In the genomic region with DNA sequence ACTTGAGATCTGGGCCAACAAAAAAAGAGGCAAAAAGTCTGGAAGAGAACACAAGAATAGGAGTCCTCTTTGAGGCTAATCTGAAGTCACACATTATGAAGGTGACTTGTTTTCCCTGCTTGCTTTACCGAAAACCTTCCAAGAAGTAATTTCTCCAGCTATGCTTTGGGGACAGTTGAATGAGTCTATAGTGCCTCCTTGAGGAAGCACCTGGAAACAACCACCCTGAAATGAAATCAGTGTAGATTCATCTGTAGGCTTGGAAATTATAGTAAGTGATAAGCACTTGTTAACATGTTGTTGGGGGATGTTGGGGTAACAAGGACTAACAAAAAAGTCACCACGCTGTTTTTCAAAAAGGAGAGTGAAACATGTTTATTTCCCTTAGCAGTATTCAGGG, we compare ENCODE assay signal across 2 cellular contexts.
TF ChIP-seq lines count a peak whose summit lies in the region.

No MANE protein-coding gene starts in this region.

TF ChIP-seq in IMR-90, 13 proteins besides CTCF, POLR2A, EP300 and RAD21:
- TF ChIP-seq SMC3 (IDR thresholded peaks at IDR 0.05; ENCODE audit: low read depth, low read length) (peak; percentile 11; the same call in 1 of the 2 replicates), CHD1 (IDR thresholded peaks at IDR 0.05; ENCODE audit: low read depth, low read length) (no peak)

TF ChIP-seq in liver, 16 proteins besides CTCF, POLR2A, EP300 and RAD21:
- TF ChIP-seq, protein P1, sequence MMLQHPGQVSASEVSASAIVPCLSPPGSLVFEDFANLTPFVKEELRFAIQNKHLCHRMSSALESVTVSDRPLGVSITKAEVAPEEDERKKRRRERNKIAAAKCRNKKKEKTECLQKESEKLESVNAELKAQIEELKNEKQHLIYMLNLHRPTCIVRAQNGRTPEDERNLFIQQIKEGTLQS (IDR thresholded peaks at IDR 0.05) = no peak
- TF ChIP-seq GABPA (IDR thresholded peaks at IDR 0.05 in 1 of 2, conservative IDR thresholded peaks at IDR 0.05 in 1 of 2) (no peak), FOXA2 (IDR thresholded peaks at IDR 0.05) (no peak), FOXA1 (IDR thresholded peaks at IDR 0.05) (no peak), SP1 (IDR thresholded peaks at IDR 0.05) (no peak), NR2F2 (IDR thresholded peaks at IDR 0.05) (no peak), YY1 (IDR thresholded peaks at IDR 0.05) (no peak), EGR1 (IDR thresholded peaks at IDR 0.05; ENCODE audit: low read depth in 2 of 2) (no peak), JUND (IDR thresholded peaks at IDR 0.05) (no peak), RXRA (IDR thresholded peaks at IDR 0.05) (no peak), HNF4G (IDR thresholded peaks at IDR 0.05) (no peak), ZBTB33 (IDR thresholded peaks at IDR 0.05) (no peak), TAF1 (conservative IDR thresholded peaks at IDR 0.05) (no peak), HNF4A (conservative IDR thresholded peaks at IDR 0.05) (no peak)
- TF ChIP-seq, protein P2, sequence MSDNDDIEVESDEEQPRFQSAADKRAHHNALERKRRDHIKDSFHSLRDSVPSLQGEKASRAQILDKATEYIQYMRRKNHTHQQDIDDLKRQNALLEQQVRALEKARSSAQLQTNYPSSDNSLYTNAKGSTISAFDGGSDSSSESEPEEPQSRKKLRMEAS (IDR thresholded peaks at IDR 0.05) = no peak
- TF ChIP-seq, protein P3, sequence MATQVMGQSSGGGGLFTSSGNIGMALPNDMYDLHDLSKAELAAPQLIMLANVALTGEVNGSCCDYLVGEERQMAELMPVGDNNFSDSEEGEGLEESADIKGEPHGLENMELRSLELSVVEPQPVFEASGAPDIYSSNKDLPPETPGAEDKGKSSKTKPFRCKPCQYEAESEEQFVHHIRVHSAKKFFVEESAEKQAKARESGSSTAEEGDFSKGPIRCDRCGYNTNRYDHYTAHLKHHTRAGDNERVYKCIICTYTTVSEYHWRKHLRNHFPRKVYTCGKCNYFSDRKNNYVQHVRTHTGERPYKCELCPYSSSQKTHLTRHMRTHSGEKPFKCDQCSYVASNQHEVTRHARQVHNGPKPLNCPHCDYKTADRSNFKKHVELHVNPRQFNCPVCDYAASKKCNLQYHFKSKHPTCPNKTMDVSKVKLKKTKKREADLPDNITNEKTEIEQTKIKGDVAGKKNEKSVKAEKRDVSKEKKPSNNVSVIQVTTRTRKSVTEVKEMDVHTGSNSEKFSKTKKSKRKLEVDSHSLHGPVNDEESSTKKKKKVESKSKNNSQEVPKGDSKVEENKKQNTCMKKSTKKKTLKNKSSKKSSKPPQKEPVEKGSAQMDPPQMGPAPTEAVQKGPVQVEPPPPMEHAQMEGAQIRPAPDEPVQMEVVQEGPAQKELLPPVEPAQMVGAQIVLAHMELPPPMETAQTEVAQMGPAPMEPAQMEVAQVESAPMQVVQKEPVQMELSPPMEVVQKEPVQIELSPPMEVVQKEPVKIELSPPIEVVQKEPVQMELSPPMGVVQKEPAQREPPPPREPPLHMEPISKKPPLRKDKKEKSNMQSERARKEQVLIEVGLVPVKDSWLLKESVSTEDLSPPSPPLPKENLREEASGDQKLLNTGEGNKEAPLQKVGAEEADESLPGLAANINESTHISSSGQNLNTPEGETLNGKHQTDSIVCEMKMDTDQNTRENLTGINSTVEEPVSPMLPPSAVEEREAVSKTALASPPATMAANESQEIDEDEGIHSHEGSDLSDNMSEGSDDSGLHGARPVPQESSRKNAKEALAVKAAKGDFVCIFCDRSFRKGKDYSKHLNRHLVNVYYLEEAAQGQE (IDR thresholded peaks at IDR 0.05) = no peak
